Comparison of ENCODE assay signal across 16 cellular contexts in the genomic region with DNA sequence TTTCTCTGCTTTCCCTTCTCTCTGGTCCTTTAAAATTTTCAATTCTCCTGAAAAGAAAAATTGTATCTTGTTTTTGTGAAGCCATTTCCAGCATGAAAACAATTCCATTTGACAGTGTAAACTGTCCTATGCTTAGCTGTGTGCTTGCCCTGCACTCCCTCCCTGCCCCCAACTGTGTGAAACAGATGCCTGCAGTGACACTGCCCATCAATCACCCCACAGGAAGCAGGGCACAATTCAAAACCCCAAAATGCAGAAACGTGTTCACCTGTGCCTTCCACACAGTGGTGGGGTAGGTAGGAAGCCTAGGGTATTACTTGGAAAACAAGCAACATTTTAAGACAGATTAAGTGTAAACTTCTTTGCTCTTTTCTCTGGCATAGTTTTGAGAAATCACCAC.
"Had no signal": no experiment of that assay in that cellular context is flagged by ENCODE, and none has a peak within 500 bp of the region (broad histone marks: within the 10 kb centered on the region; RNA-seq: fewer than 3 reads in every experiment).

No MANE protein-coding gene starts in this region.

- H3K4me1 Mint-ChIP-seq: nephron had no signal

- DNase-seq: activated CD4-positive, alpha-beta memory T cell treated with anti-CD3 and anti-CD28 coated beads, Interleukin-2, amount 10 ng/mL, durations not matched to agents 7 days and 5 days; activated gamma-delta T cell treated with Interleukin-2 at 50 U/mL for 16 hours; activated naive CD8-positive, alpha-beta T cell treated with anti-CD3 and anti-CD28 coated beads, Interleukin-2, amount 10 ng/mL, durations not matched to agents 7 days and 5 days; activated T-cell treated with anti-CD3 and anti-CD28 coated beads, Interleukin-2, amount 50 U/mL, for 72 hours; anterior cingulate cortex; cerebellar nuclear complex; erythroblast; left ventricle myocardium inferior; mesenchymal stem cell; ovary; stimulated activated CD4-positive, alpha-beta T cell treated with anti-CD3 and anti-CD28 coated beads, Interleukin-4, amount 100 ng/mL, for 1 hour; stimulated activated CD8-positive, alpha-beta memory T cell treated with anti-CD3 and anti-CD28 coated beads, Interleukin-4, amount 100 ng/mL, for 48 hours had no signal

- H3K36me3 Mint-ChIP-seq: activated naive CD8-positive, alpha-beta T cell treated with anti-CD3 and anti-CD28 coated beads, Interleukin-2, amount 10 ng/mL, durations not matched to agents 7 days and 5 days had no signal

- H3K27me3 ChIP-seq: ovary had no signal

- ATAC-seq: activated T-cell treated with anti-CD3 and anti-CD28 coated beads, Interleukin-2, amount 50 U/mL, for 72 hours had no signal

- H3K4me3 Mint-ChIP-seq: activated CD4-positive, alpha-beta memory T cell treated with anti-CD3 and anti-CD28 coated beads, Interleukin-2, amount 10 ng/mL, durations not matched to agents 7 days and 5 days; activated naive CD8-positive, alpha-beta T cell treated with anti-CD3 and anti-CD28 coated beads, Interleukin-2, amount 10 ng/mL, durations not matched to agents 7 days and 5 days; activated T-cell treated with anti-CD3 and anti-CD28 coated beads, Interleukin-2, amount 50 U/mL, for 72 hours; dendritic cell treated with granulocyte-macrophage colony-stimulating factor and Interleukin-4, amounts not matched to agents 40 ng/mL and 50 ng/mL, for 4 days; nephron; stimulated activated naive CD8-positive, alpha-beta T cell treated with anti-CD3 and anti-CD28 coated beads, Interleukin-15, Interleukin-2, amounts not matched to agents 100 ng/mL and 50 ng/mL, for 24 hours had no signal

- H3K27ac Mint-ChIP-seq: activated CD4-positive, alpha-beta memory T cell treated with anti-CD3 and anti-CD28 coated beads, Interleukin-2, amount 10 ng/mL, durations not matched to agents 7 days and 5 days; activated naive CD8-positive, alpha-beta T cell treated with anti-CD3 and anti-CD28 coated beads, Interleukin-2, amount 10 ng/mL, durations not matched to agents 7 days and 5 days; activated T-cell treated with anti-CD3 and anti-CD28 coated beads, Interleukin-2, amount 50 U/mL, for 72 hours; dendritic cell treated with granulocyte-macrophage colony-stimulating factor and Interleukin-4, amounts not matched to agents 40 ng/mL and 50 ng/mL, for 4 days; nephron; stimulated activated naive CD8-positive, alpha-beta T cell treated with anti-CD3 and anti-CD28 coated beads, Interleukin-15, Interleukin-2, amounts not matched to agents 100 ng/mL and 50 ng/mL, for 24 hours had no signal

- H3K9me3 Mint-ChIP-seq: activated CD4-positive, alpha-beta memory T cell treated with anti-CD3 and anti-CD28 coated beads, Interleukin-2, amount 10 ng/mL, durations not matched to agents 7 days and 5 days; activated naive CD8-positive, alpha-beta T cell treated with anti-CD3 and anti-CD28 coated beads, Interleukin-2, amount 10 ng/mL, durations not matched to agents 7 days and 5 days; activated T-cell treated with anti-CD3 and anti-CD28 coated beads, Interleukin-2, amount 50 U/mL, for 72 hours; dendritic cell treated with granulocyte-macrophage colony-stimulating factor and Interleukin-4, amounts not matched to agents 40 ng/mL and 50 ng/mL, for 4 days; nephron; stimulated activated naive CD8-positive, alpha-beta T cell treated with anti-CD3 and anti-CD28 coated beads, Interleukin-15, Interleukin-2, amounts not matched to agents 100 ng/mL and 50 ng/mL, for 24 hours had no signal

- FAIRE-seq: keratinocyte had no signal

- H3K27ac ChIP-seq: left ventricle myocardium inferior, ovary had no signal

- H3K4me3 ChIP-seq: left ventricle myocardium inferior, ovary had no signal

- H3K9me3 ChIP-seq: left ventricle myocardium inferior, ovary had no signal

- H3K36me3 ChIP-seq: left ventricle myocardium inferior, ovary had no signal

- H3K4me1 ChIP-seq: left ventricle myocardium inferior had no signal
